ENCODE assay signal across 8 cellular contexts in the genomic region with DNA sequence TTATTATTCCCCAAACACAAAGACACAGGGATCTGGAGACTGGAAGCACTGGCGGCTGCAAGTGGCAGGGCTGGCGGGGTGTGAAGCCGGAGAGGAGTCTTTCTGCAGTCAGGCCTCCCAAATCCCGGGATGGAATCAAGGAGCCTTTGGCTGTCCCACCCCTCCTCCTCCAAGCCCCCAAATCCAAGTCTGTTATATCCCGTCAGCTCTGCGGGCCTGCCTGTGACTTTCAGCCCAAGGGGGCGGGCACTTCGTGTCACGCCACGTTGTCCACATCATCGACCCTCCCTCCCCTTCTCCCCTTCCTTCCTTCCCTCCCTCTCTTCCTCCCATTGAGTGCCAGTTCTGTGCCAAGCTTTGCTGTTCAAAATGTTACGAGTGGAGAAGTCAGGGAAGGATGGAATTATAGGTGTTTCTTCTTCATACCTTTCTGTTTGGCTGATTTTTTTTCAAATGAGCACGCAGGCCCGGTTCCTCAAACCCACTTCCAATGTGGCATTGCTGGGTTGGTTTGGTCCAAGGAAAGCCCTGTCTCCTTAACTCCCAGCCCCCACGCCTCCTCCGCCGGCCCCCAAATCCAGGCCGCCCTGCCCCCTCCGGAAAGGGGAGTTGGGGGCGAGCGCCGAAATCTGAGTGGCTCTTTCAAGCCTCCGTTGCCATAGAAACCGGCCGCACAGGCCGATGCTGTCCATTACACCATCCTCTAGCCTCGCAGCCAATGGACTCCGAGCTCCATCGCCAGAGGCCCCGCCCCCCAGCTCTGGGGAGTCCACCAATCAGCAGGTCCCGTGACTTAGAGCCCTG. TPM values are rescaled to one million over a fixed set of nuclear protein-coding genes. Genes with fewer than 3 reads are reported as not detected.
DNase-seq lines count a peak whose midpoint lies in the region; TF ChIP-seq lines count a peak whose summit lies in the region.

No MANE protein-coding gene starts in this region.

- no peaks in the 10 kb centered on the region for H3K36me3 ChIP-seq in HAP-1 (replicated peaks)
- H3K36me3 ChIP-seq in rectal smooth muscle tissue (ENCODE audit: control insufficient read depth, insufficient read depth, low read length), result no peaks in the 10 kb centered on the region

- peak overlapping the region; percentile 74 for H3K27ac ChIP-seq in rectal smooth muscle tissue (ENCODE audit: low read depth, low read length)

- TF ChIP-seq CTCF in astrocyte of the spinal cord (IDR thresholded peaks at IDR 0.05; ENCODE audit: low read depth, low read length), result no peak

- DNase-seq in G401 (ENCODE audit: low spot score) (peak; percentile 100), HAP-1 (ENCODE audit: low spot score in 2 of 2) (peak; percentile 98 to 99), NCI-H1048 (lab: John Stamatoyannopoulos, UW) (peak; percentile 89), T-helper 9 cell (peak; percentile 42), astrocyte of the spinal cord (ENCODE audit: low read depth, low spot score) (peak; percentile 99), hypothalamus (lab: John Stamatoyannopoulos, UW) (peak; percentile 55 to 100 (median 98)), RKO (ENCODE audit: low spot score) (no peak)

- H3K4me1 ChIP-seq in HAP-1, result peaks cover 13% of the 10 kb centered on the region
- H3K4me1 ChIP-seq in rectal smooth muscle tissue (ENCODE audit: control insufficient read depth, insufficient read depth, low read length), result peaks cover 10% of the 10 kb centered on the region

- H3K4me3 ChIP-seq in HAP-1 (peak overlapping the region; percentile 26), astrocyte of the spinal cord (ENCODE audit: low read depth, low read length) (peak overlapping the region; percentile 47), rectal smooth muscle tissue (ENCODE audit: low read length) (peak overlapping the region; percentile 55)

- no peak overlapping the region for H3K9ac ChIP-seq in rectal smooth muscle tissue (ENCODE audit: low read length)

- in situ Hi-C loops in G401 (cut with HindIII; ENCODE audit: low sequenced_read_pairs) (no loop called here), HAP-1 (cut with MboI; ENCODE audit: low sequenced_read_pairs) (no loop called here), astrocyte of the spinal cord (cut with HindIII; ENCODE audit: low sequenced_read_pairs) (no loop called here)

- no peaks in the 10 kb centered on the region for H3K9me3 ChIP-seq in HAP-1

- no peaks in the 10 kb centered on the region for H3K27me3 ChIP-seq in HAP-1 (ENCODE audit: low read depth)
- no peaks in the 10 kb centered on the region for H3K27me3 ChIP-seq in rectal smooth muscle tissue (ENCODE audit: control insufficient read depth, insufficient read depth, low read length)

RNA-seq across cellular contexts. Expression of gene ZCCHC3, which starts 12.7 kb away (rescaled TPM):
- 74.3 and 75.1 TPM in 2 replicates for total RNA-seq in G401 (2014; rRNA removed; shearing (Covaris generic))

RNA-seq across cellular contexts. Expression of gene SOX12, which starts 15.3 kb away (rescaled TPM):
- total RNA-seq in G401 (2014; rRNA removed; shearing (Covaris generic)), result 9.6 and 12.4 TPM in 2 replicates

RNA-seq across cellular contexts. Expression of gene C20orf96, which starts 19.5 kb away (rescaled TPM):
- 1.0 and 4.5 TPM in 2 replicates for total RNA-seq in G401 (2014; rRNA removed; shearing (Covaris generic))

RNA-seq across cellular contexts. Expression of gene NRSN2, which starts 36.9 kb away (rescaled TPM):
- 65.9 and 70.0 TPM in 2 replicates for total RNA-seq in G401 (2014; rRNA removed; shearing (Covaris generic))

RNA-seq across cellular contexts. Expression of gene DEFB132, which starts 52.5 kb away (rescaled TPM):
- total RNA-seq in G401 (2014; rRNA removed; shearing (Covaris generic)), result not detected in 2 replicates
